Comparison of ENCODE assay signal across 9 cellular contexts in genomic region chrX:40389555-40389954, GRCh38.
"Had no signal": no experiment of that assay in that cellular context is flagged by ENCODE, and none has a peak within 500 bp of the region (broad histone marks: within the 10 kb centered on the region; RNA-seq: fewer than 3 reads in every experiment).

No MANE protein-coding gene starts in this region.

- H3K4me1 ChIP-seq: HAP-1 had no signal

- DNase-seq: GM23248, GOT3, H7, HFFc6, IMR-90 had no signal

- H3K27ac ChIP-seq: GM23248 had no signal

- H3K36me3 ChIP-seq: HAP-1 had no signal

- H3K4me3 ChIP-seq: GM23248, HAP-1, K562 had no signal

- H3K9me3 ChIP-seq: HAP-1 had no signal

- FAIRE-seq: HTR-8/SVneo, K562 had no signal

- H2AFZ ChIP-seq: GM23248 had no signal

- ATAC-seq: HCT116, K562 had no signal
